Comparison of ENCODE assay signal across 9 cellular contexts in the genomic region with DNA sequence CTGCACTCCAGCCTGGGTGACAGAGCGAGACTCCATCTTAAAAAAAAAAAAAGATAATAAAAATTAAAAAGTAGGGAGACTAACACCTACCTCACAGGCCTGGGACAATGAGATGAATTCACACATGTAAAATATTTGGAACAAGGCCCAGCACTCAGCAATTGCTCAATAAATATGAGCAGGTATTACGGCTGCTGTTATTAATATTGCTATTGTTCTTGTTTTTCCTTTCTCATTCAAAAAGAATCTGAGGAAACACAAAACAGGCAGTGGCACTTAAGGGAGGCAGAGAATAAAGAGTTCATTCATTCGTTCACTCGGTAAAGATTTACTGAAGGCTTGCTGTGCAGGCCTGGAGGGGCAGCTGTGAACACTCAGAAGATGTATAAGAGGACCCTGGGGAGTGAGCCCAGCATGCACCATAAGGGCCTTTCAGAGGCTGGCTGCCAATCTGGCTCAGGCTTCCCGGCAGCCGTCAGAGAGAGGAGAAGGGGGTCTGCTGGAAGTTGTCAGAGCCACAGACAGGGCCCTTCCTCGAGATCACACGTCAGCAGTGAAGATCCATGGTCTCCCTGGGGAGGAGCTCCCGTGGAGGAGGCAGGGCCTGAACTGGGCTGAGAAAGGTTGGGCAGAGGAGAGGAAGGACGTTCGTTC. TPM values are rescaled to one million over a fixed set of nuclear protein-coding genes. Genes with fewer than 3 reads are reported as not detected.
DNase-seq lines count a peak whose midpoint lies in the region; ATAC-seq and TF ChIP-seq lines count a peak whose summit lies in the region.
"Had no signal": no experiment of that assay in that cellular context is flagged by ENCODE, and none has a peak within 500 bp of the region (broad histone marks: within the 10 kb centered on the region; RNA-seq: fewer than 3 reads in every experiment).

No MANE protein-coding gene starts in this region.

- POLR2A ChIA-PET in MCF 10A (lab: Yijun Ruan, JAX): interaction anchor here (0.7 to 1.6 kb wide), 4 partner anchors 23 to 108 kb away, joined by 3 to 4 read pairs (median 3); no protein-coding TSS in a partner anchor
- POLR2A ChIA-PET in naive thymus-derived CD4-positive, alpha-beta T cell (lab: Charles Lee): no interaction called here

- no peak overlapping the region for H3K4me3 ChIP-seq in naive thymus-derived CD4-positive, alpha-beta T cell (ENCODE audit: low read length)
- H3K4me3 ChIP-seq in gastrocnemius medialis: no peak overlapping the region
- H3K4me3 ChIP-seq: heart left ventricle had no signal

- no peaks in the 10 kb centered on the region for H3K27me3 ChIP-seq in naive thymus-derived CD4-positive, alpha-beta T cell (ENCODE audit: control insufficient read depth in 2 of 2, insufficient read depth in 2 of 2, low read length in 2 of 2)
- H3K27me3 ChIP-seq in gastrocnemius medialis: peaks cover 9 to 16% (median 9%) of the 10 kb centered on the region in 3 donors
- H3K27me3 ChIP-seq: heart left ventricle had no signal

- no peaks in the 10 kb centered on the region for H3K27me3 Mint-ChIP-seq in MCF 10A (ENCODE audit: insufficient read depth, unreplicated experiment)
- H3K27me3 Mint-ChIP-seq in naive thymus-derived CD4-positive, alpha-beta T cell: peaks cover 0 to 3% (median 0%) of the 10 kb centered on the region in 5 donors

- DNase-seq in DMS79 treated with DMSO at 0.1 percent for 48 hours (lab: John Stamatoyannopoulos, UW) (peak; percentile 75), NCI-H1694 (lab: John Stamatoyannopoulos, UW) (peak; percentile 78), MCF 10A (ENCODE audit: unreplicated experiment) (peak; percentile 75), NCI-H2227 treated with DMSO at 0.1 percent for 48 hours (lab: John Stamatoyannopoulos, UW) (no peak), gastrocnemius medialis (no peak)
- no peak for DNase-seq in naive thymus-derived CD4-positive, alpha-beta T cell
- DNase-seq: heart left ventricle had no signal

- peaks cover 19% of the 10 kb centered on the region in 2 donors for H3K4me1 ChIP-seq in naive thymus-derived CD4-positive, alpha-beta T cell (ENCODE audit: control insufficient read depth in 2 of 2, insufficient read depth in 2 of 2, low read length in 2 of 2)
- no peaks in the 10 kb centered on the region for H3K4me1 ChIP-seq in gastrocnemius medialis

- H3K27ac Mint-ChIP-seq in MCF 10A (ENCODE audit: low read depth, unreplicated experiment): no peak overlapping the region
- H3K27ac Mint-ChIP-seq in naive thymus-derived CD4-positive, alpha-beta T cell: peak overlapping the region in 5 of 9 donors; percentile 6 to 88 (median 64)

- peaks cover 19% of the 10 kb centered on the region for H3K4me1 Mint-ChIP-seq in MCF 10A (ENCODE audit: insufficient read depth, unreplicated experiment)
- peaks cover 16 to 41% (median 28%) of the 10 kb centered on the region in 7 donors for H3K4me1 Mint-ChIP-seq in naive thymus-derived CD4-positive, alpha-beta T cell

- BruUV-seq in MCF 10A (replicated peaks; lab: Mats Ljungman, UMichigan): no TSS peak

- H3K9me3 ChIP-seq in naive thymus-derived CD4-positive, alpha-beta T cell (ENCODE audit: control insufficient read depth in 2 of 3, low read length in 3 of 3): no peaks in the 10 kb centered on the region
- no peaks in the 10 kb centered on the region for H3K9me3 ChIP-seq in gastrocnemius medialis
- H3K9me3 ChIP-seq: heart left ventricle had no signal

- TF ChIP-seq POLR2A in gastrocnemius medialis (IDR thresholded peaks at IDR 0.05): no peak

- peaks cover 6% of the 10 kb centered on the region for H3K36me3 Mint-ChIP-seq in MCF 10A (ENCODE audit: insufficient read depth, unreplicated experiment)
- H3K36me3 Mint-ChIP-seq in naive thymus-derived CD4-positive, alpha-beta T cell: peaks cover 0 to 10% (median 0%) of the 10 kb centered on the region in 5 donors
- H3K36me3 Mint-ChIP-seq: activated naive CD4-positive, alpha-beta T cell treated with anti-CD3 and anti-CD28 coated beads, Interleukin-2, amount 50 U/mL, for 72 hours had no signal

- no peak overlapping the region for H3K4me3 Mint-ChIP-seq in MCF 10A (ENCODE audit: unreplicated experiment)
- H3K4me3 Mint-ChIP-seq in naive thymus-derived CD4-positive, alpha-beta T cell: no peak overlapping the region

- CTCF ChIA-PET in MCF 10A (lab: Yijun Ruan, JAX): interaction anchor here (0.5 kb wide), 1 partner anchor 9 kb away, joined by 3 read pairs; no protein-coding TSS in a partner anchor
- CTCF ChIA-PET in naive thymus-derived CD4-positive, alpha-beta T cell (lab: Charles Lee): no interaction called here

- H3K36me3 ChIP-seq in naive thymus-derived CD4-positive, alpha-beta T cell (ENCODE audit: control insufficient read depth in 2 of 3, insufficient read depth in 3 of 3, low read length in 3 of 3): no peaks in the 10 kb centered on the region
- no peaks in the 10 kb centered on the region for H3K36me3 ChIP-seq in gastrocnemius medialis
- H3K36me3 ChIP-seq: heart left ventricle had no signal

- ATAC-seq in naive thymus-derived CD4-positive, alpha-beta T cell: no peak
- ATAC-seq in GM19351 (IDR thresholded peaks at IDR 0.05; ENCODE audit: unreplicated experiment) (no peak), gastrocnemius medialis (no peak)
- ATAC-seq: heart left ventricle had no signal

- no peak for TF ChIP-seq CTCF in MCF 10A (IDR thresholded peaks at IDR 0.05; ENCODE audit: unreplicated experiment)
- no peak for TF ChIP-seq CTCF in gastrocnemius medialis (IDR thresholded peaks at IDR 0.05 in 4 of 5, conservative IDR thresholded peaks at IDR 0.05 in 1 of 5)

- in situ Hi-C loops in gastrocnemius medialis (cut with MboI; ENCODE audit: low sequenced_read_pairs in 4 of 4): no loop called here

- intact Hi-C loops in MCF 10A (cut with micrococcal nuclease) (no loop called here), gastrocnemius medialis (cut with DNase I; ENCODE audit: low total_unique reads) (loop anchor here (10.0 kb wide), 1 partner anchor 537 kb away; no protein-coding TSS in a partner anchor)
- intact Hi-C loops in naive thymus-derived CD4-positive, alpha-beta T cell (cut with micrococcal nuclease): no loop called here

- no peaks in the 10 kb centered on the region for H3K9me3 Mint-ChIP-seq in MCF 10A (ENCODE audit: unreplicated experiment)
- H3K9me3 Mint-ChIP-seq in naive thymus-derived CD4-positive, alpha-beta T cell: peaks cover 0 to 4% (median 0%) of the 10 kb centered on the region in 11 donors
- H3K9me3 Mint-ChIP-seq: activated naive CD4-positive, alpha-beta T cell treated with anti-CD3 and anti-CD28 coated beads, Interleukin-2, amount 50 U/mL, for 72 hours had no signal

- H3K27ac ChIP-seq in naive thymus-derived CD4-positive, alpha-beta T cell (ENCODE audit: low read depth, low read length): no peak overlapping the region
- no peak overlapping the region for H3K27ac ChIP-seq in gastrocnemius medialis
- H3K27ac ChIP-seq: heart left ventricle had no signal

RNA-seq across cellular contexts. Expression of gene TCF20, which starts 51.6 kb away (rescaled TPM):
- 44.7 and 56.4 TPM in 2 replicates for total RNA-seq in MCF 10A (2022)
- 10 to 100 TPM; 63.6 to 97.2 (median 78.1) TPM for total RNA-seq in naive thymus-derived CD4-positive, alpha-beta T cell
- polyA plus RNA-seq in naive thymus-derived CD4-positive, alpha-beta T cell: 1 to 10 TPM; 3.3 to 3.8 TPM
- total RNA-seq in gastrocnemius medialis: 10 to 100 TPM in 3 of 4 donors, 1 to 10 TPM in 1; 9.9 to 14.4 (median 12.4) TPM

Comparison
In these comparisons a context has a peak if more than half of its experiments do, and no peak if none do; other contexts are left out.
1. DNase-seq: peak in DMS79 treated with DMSO at 0.1 percent for 48 hours (single experiment), NCI-H1694 (single experiment) and MCF 10A (single experiment); none in naive thymus-derived CD4-positive, alpha-beta T cell (0 of 9), NCI-H2227 treated with DMSO at 0.1 percent for 48 hours (single experiment) and gastrocnemius medialis (0 of 2).